In the genomic region with DNA sequence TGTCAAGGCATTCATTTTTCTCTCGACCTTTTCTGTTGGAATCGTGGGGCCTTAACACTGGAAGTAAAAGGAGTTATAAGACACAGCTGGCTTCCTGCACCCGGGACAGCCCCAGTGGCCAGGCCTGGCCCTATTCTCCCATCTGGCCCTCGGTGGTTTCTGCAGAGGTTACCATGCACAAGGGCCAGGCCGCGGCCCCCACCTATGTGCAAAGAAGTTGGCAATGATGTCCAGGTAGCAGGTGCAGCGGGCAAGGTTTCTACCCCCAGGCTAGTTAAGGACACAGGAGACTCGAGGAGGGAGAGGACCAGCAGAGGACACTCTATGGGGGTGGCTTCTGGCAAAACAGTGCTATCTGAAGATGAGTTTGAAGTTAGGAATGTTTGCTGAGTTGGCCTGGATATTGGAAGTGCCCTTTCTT, we compare ENCODE assay signal across 21 cellular contexts.
DNase-seq lines count a peak whose midpoint lies in the region; ATAC-seq and TF ChIP-seq lines count a peak whose summit lies in the region.
"Had no signal": no experiment of that assay in that cellular context is flagged by ENCODE, and none has a peak within 500 bp of the region (broad histone marks: within the 10 kb centered on the region; RNA-seq: fewer than 3 reads in every experiment).

No MANE protein-coding gene starts in this region.

- H3K27ac ChIP-seq in ascending aorta (peak overlapping the region; percentile 72 to 88), right atrium auricular region (peak overlapping the region; percentile 81 to 83), smooth muscle cell (ENCODE audit: low read depth) (no peak overlapping the region)
- H3K27ac ChIP-seq: cardiac muscle cell, neural progenitor cell, PC-9 had no signal

- no peaks in the 10 kb centered on the region for H4K20me1 ChIP-seq in smooth muscle cell (ENCODE audit: low read depth)

- H3K4me1 ChIP-seq in ascending aorta (peaks cover 7 to 17% of the 10 kb centered on the region in 2 donors), right atrium auricular region (peaks cover 0 to 36% of the 10 kb centered on the region in 2 donors), skeletal muscle satellite cell (ENCODE audit: control insufficient read depth, insufficient read depth, low read length) (peaks cover 46% of the 10 kb centered on the region), smooth muscle cell (ENCODE audit: low read depth) (peaks cover 4% of the 10 kb centered on the region)
- H3K4me1 ChIP-seq: neural progenitor cell had no signal

- no peak overlapping the region for H3K4me3 Mint-ChIP-seq in CD14-positive monocyte
- no peak overlapping the region for H3K4me3 Mint-ChIP-seq in T-helper 2 cell treated with Interferon-gamma antibody and Interleukin-4, amounts not matched to agents 5 μg/mL and 100 μg/mL, for 36 hours
- H3K4me3 Mint-ChIP-seq: activated CD4-positive, alpha-beta T cell treated with anti-CD3 and anti-CD28 coated beads, Interleukin-2, amount 10 ng/mL, durations not matched to agents 7 days and 5 days; activated naive CD4-positive, alpha-beta T cell treated with anti-CD3 and anti-CD28 coated beads, Interleukin-2, amount 10 ng/mL, durations not matched to agents 7 days and 5 days; CD4-positive, alpha-beta T cell; neural progenitor cell had no signal

- H3K4me1 Mint-ChIP-seq in CD14-positive monocyte, result peaks cover 3% of the 10 kb centered on the region
- no peaks in the 10 kb centered on the region for H3K4me1 Mint-ChIP-seq in T-helper 2 cell treated with Interferon-gamma antibody and Interleukin-4, amounts not matched to agents 5 μg/mL and 100 μg/mL, for 36 hours (ENCODE audit: low read depth)
- H3K4me1 Mint-ChIP-seq: activated CD4-positive, alpha-beta T cell treated with anti-CD3 and anti-CD28 coated beads, Interleukin-2, amount 10 ng/mL, durations not matched to agents 7 days and 5 days; activated naive CD4-positive, alpha-beta T cell treated with anti-CD3 and anti-CD28 coated beads, Interleukin-2, amount 10 ng/mL, durations not matched to agents 7 days and 5 days had no signal

- peaks cover 0 to 5% of the 10 kb centered on the region in 2 donors for H3K36me3 Mint-ChIP-seq in CD14-positive monocyte
- H3K36me3 Mint-ChIP-seq in T-helper 2 cell treated with Interferon-gamma antibody and Interleukin-4, amounts not matched to agents 5 μg/mL and 100 μg/mL, for 36 hours (ENCODE audit: low read depth), result no peaks in the 10 kb centered on the region
- H3K36me3 Mint-ChIP-seq: activated naive CD4-positive, alpha-beta T cell treated with anti-CD3 and anti-CD28 coated beads, Interleukin-2, amount 10 ng/mL, durations not matched to agents 7 days and 5 days; neural progenitor cell had no signal

- TF ChIP-seq CTCF in ascending aorta (IDR thresholded peaks at IDR 0.05), result no peak
- no peak for TF ChIP-seq CTCF in right atrium auricular region (IDR thresholded peaks at IDR 0.05)
- TF ChIP-seq CTCF in smooth muscle cell (IDR thresholded peaks at IDR 0.05; ENCODE audit: borderline replicate concordance, insufficient read depth, poor library complexity, severe bottlenecking), result no peak
- no peak for TF ChIP-seq CTCF in CD14-positive monocyte (IDR thresholded peaks at IDR 0.05)

- H3K4me2 ChIP-seq in skeletal muscle satellite cell (ENCODE audit: low read length) (peak overlapping the region; percentile 62), smooth muscle cell (no peak overlapping the region)
- H3K4me2 ChIP-seq: neural progenitor cell, PC-9 had no signal

- ATAC-seq in GM21390 (IDR thresholded peaks at IDR 0.05; ENCODE audit: unreplicated experiment), result no peak
- ATAC-seq: right cardiac atrium had no signal

- H3K27me3 ChIP-seq in ascending aorta (no peaks in the 10 kb centered on the region), right atrium auricular region (no peaks in the 10 kb centered on the region), skeletal muscle satellite cell (ENCODE audit: control insufficient read depth, insufficient read depth, low read length) (no peaks in the 10 kb centered on the region), smooth muscle cell (ENCODE audit: low read depth) (no peaks in the 10 kb centered on the region)
- H3K27me3 ChIP-seq: cardiac muscle cell, neural progenitor cell had no signal

- no peak overlapping the region for H3K9ac ChIP-seq in skeletal muscle satellite cell (ENCODE audit: low read depth, low read length)
- H3K9ac ChIP-seq in smooth muscle cell (ENCODE audit: low read depth), result no peak overlapping the region
- H3K9ac ChIP-seq: neural progenitor cell had no signal

- peaks cover 0 to 10% (median 3%) of the 10 kb centered on the region in 7 donors for H3K9me3 Mint-ChIP-seq in CD14-positive monocyte
- H3K9me3 Mint-ChIP-seq in T-helper 2 cell treated with Interferon-gamma antibody and Interleukin-4, amounts not matched to agents 5 μg/mL and 100 μg/mL, for 36 hours, result no peaks in the 10 kb centered on the region
- H3K9me3 Mint-ChIP-seq: activated CD4-positive, alpha-beta T cell treated with anti-CD3 and anti-CD28 coated beads, Interleukin-2, amount 10 ng/mL, durations not matched to agents 7 days and 5 days; activated naive CD4-positive, alpha-beta T cell treated with anti-CD3 and anti-CD28 coated beads, Interleukin-2, amount 10 ng/mL, durations not matched to agents 7 days and 5 days; CD4-positive, alpha-beta T cell had no signal

- H3K79me2 ChIP-seq in smooth muscle cell (ENCODE audit: low read depth), result no peaks in the 10 kb centered on the region

- H3K27me3 Mint-ChIP-seq in CD14-positive monocyte (ENCODE audit: low read depth in 3 of 3), result peaks cover 2 to 6% (median 4%) of the 10 kb centered on the region in 3 donors
- no peaks in the 10 kb centered on the region for H3K27me3 Mint-ChIP-seq in T-helper 2 cell treated with Interferon-gamma antibody and Interleukin-4, amounts not matched to agents 5 μg/mL and 100 μg/mL, for 36 hours (ENCODE audit: low read depth)
- H3K27me3 Mint-ChIP-seq: activated CD4-positive, alpha-beta T cell treated with anti-CD3 and anti-CD28 coated beads, Interleukin-2, amount 10 ng/mL, durations not matched to agents 7 days and 5 days; CD4-positive, alpha-beta T cell had no signal

- no peak overlapping the region for H2AFZ ChIP-seq in smooth muscle cell (ENCODE audit: low read depth)
- H2AFZ ChIP-seq: neural progenitor cell, PC-9 had no signal

- H3K9me3 ChIP-seq in ascending aorta, result no peaks in the 10 kb centered on the region
- no peaks in the 10 kb centered on the region for H3K9me3 ChIP-seq in right atrium auricular region
- no peaks in the 10 kb centered on the region for H3K9me3 ChIP-seq in skeletal muscle satellite cell (replicated peaks; ENCODE audit: low read length)
- no peaks in the 10 kb centered on the region for H3K9me3 ChIP-seq in smooth muscle cell (replicated peaks; ENCODE audit: low read depth)

- no peaks in the 10 kb centered on the region for H3K36me3 ChIP-seq in ascending aorta
- no peaks in the 10 kb centered on the region for H3K36me3 ChIP-seq in right atrium auricular region
- no peaks in the 10 kb centered on the region for H3K36me3 ChIP-seq in skeletal muscle satellite cell (ENCODE audit: insufficient read depth, low read length)
- no peaks in the 10 kb centered on the region for H3K36me3 ChIP-seq in smooth muscle cell (ENCODE audit: low read depth)
- H3K36me3 ChIP-seq: cardiac muscle cell, neural progenitor cell had no signal

- peak overlapping the region in 1 of 7 donors; percentile 60 for H3K27ac Mint-ChIP-seq in CD14-positive monocyte
- no peak overlapping the region for H3K27ac Mint-ChIP-seq in T-helper 2 cell treated with Interferon-gamma antibody and Interleukin-4, amounts not matched to agents 5 μg/mL and 100 μg/mL, for 36 hours
- H3K27ac Mint-ChIP-seq: activated CD4-positive, alpha-beta T cell treated with anti-CD3 and anti-CD28 coated beads, Interleukin-2, amount 10 ng/mL, durations not matched to agents 7 days and 5 days; activated naive CD4-positive, alpha-beta T cell treated with anti-CD3 and anti-CD28 coated beads, Interleukin-2, amount 10 ng/mL, durations not matched to agents 7 days and 5 days; CD4-positive, alpha-beta T cell; neural progenitor cell had no signal

- H3K4me3 ChIP-seq in ascending aorta (no peak overlapping the region), right atrium auricular region (no peak overlapping the region), skeletal muscle satellite cell (ENCODE audit: low read length) (no peak overlapping the region), smooth muscle cell (no peak overlapping the region)
- H3K4me3 ChIP-seq: cardiac muscle cell, neural progenitor cell, PC-9 had no signal

- DNase-seq in AG08395 (ENCODE audit: low spot score), result peak; percentile 49
- DNase-seq in ascending aorta (ENCODE audit: low spot score in 2 of 2), result no peak
- no peak for DNase-seq in right atrium auricular region (ENCODE audit: low spot score)
- no peak for DNase-seq in smooth muscle cell (lab: John Stamatoyannopoulos, UW; ENCODE audit: unreplicated experiment)
- no peak for DNase-seq in CD14-positive monocyte (ENCODE audit: low spot score)
- DNase-seq in T-helper 2 cell treated with Interferon-gamma antibody and Interleukin-4, amounts not matched to agents 5 μg/mL and 100 μg/mL, for 36 hours (ENCODE audit: low spot score), result no peak
- DNase-seq: activated CD4-positive, alpha-beta T cell treated with anti-CD3 and anti-CD28 coated beads, Interleukin-2, amount 10 ng/mL, durations not matched to agents 7 days and 5 days; activated naive CD4-positive, alpha-beta T cell treated with anti-CD3 and anti-CD28 coated beads, Interleukin-2, amount 10 ng/mL, durations not matched to agents 7 days and 5 days; CD4-positive, alpha-beta T cell; EL; mesendoderm; MV-4-11; NCI-H748 treated with DMSO at 0.1 percent for 48 hours; PC-9; stimulated activated CD4-positive, alpha-beta T cell treated with anti-CD3 and anti-CD28 coated beads, Interleukin-4, amount 100 ng/mL, for 24 hours; stimulated activated CD8-positive, alpha-beta memory T cell treated with anti-CD3 and anti-CD28 coated beads, Interleukin-4, amount 100 ng/mL, for 48 hours had no signal

- H3F3A ChIP-seq in smooth muscle cell (ENCODE audit: low read depth), result no peaks in the 10 kb centered on the region

- 89% methylated on average over 8 of the region's 8 CpGs for WGBS in smooth muscle cell (ENCODE audit: low lambda C conversion rate)

- intact Hi-C loops in ascending aorta (cut with DNase I) (no loop called here), CD14-positive monocyte (cut with micrococcal nuclease) (no loop called here)
